ENCODE assay signal across 1 cellular context in the genomic region with DNA sequence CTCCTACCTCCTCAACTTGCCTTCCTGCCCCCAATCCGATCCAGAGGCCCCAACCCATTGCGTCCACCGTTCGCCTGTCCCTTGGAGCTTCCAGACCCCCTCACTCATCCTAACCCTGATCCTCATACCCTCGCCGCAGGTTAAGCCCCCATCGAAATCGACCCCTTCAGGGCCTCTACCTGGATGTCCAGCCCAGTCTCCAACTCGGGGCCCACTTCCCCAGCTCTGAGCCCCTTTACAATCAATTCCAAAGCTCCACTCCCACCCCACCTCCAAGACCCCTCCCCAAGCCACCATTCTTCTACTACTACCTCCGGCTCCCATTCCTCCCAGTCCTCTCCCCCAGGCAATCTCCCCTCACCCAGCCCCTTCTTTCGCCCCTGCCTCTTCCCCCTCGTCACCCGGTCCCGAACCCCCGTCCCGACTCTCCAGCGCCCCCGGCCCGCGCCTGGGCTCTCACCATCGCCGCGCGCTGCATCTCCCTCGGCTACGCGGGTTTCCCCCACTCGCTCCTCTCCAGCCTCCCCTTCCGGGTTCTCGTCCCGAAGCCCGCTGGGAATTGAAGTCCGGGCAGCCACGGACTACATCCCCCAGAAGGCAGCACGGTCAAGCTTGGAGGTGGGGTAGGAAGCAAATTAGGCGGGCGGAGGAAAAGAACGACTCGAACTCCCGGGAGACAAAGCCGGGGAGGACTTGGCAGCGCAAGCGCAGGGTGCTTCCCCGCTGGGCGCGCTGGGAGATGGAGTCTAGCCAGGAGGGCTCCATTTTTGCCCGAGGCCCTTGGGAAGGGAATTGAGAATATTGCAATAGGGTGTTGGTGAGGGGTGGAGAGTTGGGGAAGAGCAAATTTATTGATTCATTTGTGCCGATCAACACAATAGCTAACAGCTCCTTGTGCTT.
TF ChIP-seq lines count a peak whose summit lies in the region.

FBXO46 (minus strand) TSS at position 508 of the 900 bp plus-strand sequence. CDS start 17,401 bp downstream, outside the sequence.

TF ChIP-seq in HepG2, 621 proteins besides CTCF, POLR2A, EP300 and RAD21 (continued from another document and continues in another):
- TF ChIP-seq ZHX2 (IDR thresholded peaks at IDR 0.05; ENCODE audit: low read depth) (0 out of 2 replicates have a peak, but pooled peaks have one; percentile 30), ZHX2 (CRISPR knock-in tag; IDR thresholded peaks at IDR 0.05; ENCODE audit: borderline replicate concordance) (no peak), NFRKB (IDR thresholded peaks at IDR 0.05) (no peak), CBX5 (CRISPR knock-in tag; IDR thresholded peaks at IDR 0.05; ENCODE audit: borderline replicate concordance) (peak; percentile 53; the same call in 1 of the 2 replicates), TCF12 (IDR thresholded peaks at IDR 0.05) (no peak), TCF12 (CRISPR knock-in tag; IDR thresholded peaks at IDR 0.05) (no peak), TEAD2 (CRISPR knock-in tag; IDR thresholded peaks at IDR 0.05) (no peak), ISL2 (CRISPR knock-in tag; IDR thresholded peaks at IDR 0.05) (peak; percentile 39), UBTF (CRISPR knock-in tag; IDR thresholded peaks at IDR 0.05) (peak; percentile 60; the same call in 1 of the 2 replicates), ZNF329 (CRISPR knock-in tag; IDR thresholded peaks at IDR 0.05; ENCODE audit: low read depth) (no peak), NFYB (CRISPR knock-in tag; IDR thresholded peaks at IDR 0.05) (peak; percentile 47; the same call in 1 of the 2 replicates), ZNF501 (CRISPR knock-in tag; IDR thresholded peaks at IDR 0.05) (peak; percentile 81), ZNF234 (CRISPR knock-in tag; conservative IDR thresholded peaks at IDR 0.05) (no peak), GTF3A (CRISPR knock-in tag; conservative IDR thresholded peaks at IDR 0.05) (peak; percentile 76; the same call in 1 of the 2 replicates), ZFP37 (CRISPR knock-in tag; IDR thresholded peaks at IDR 0.05; ENCODE audit: borderline replicate concordance) (no peak), ZNF513 (CRISPR knock-in tag; conservative IDR thresholded peaks at IDR 0.05) (no peak), ZNF251 (CRISPR knock-in tag; IDR thresholded peaks at IDR 0.05) (no peak), ZNF562 (CRISPR knock-in tag; IDR thresholded peaks at IDR 0.05; ENCODE audit: borderline replicate concordance) (no peak), FOXP4 (CRISPR knock-in tag; IDR thresholded peaks at IDR 0.05) (no peak)
- TF ChIP-seq, protein P1, sequence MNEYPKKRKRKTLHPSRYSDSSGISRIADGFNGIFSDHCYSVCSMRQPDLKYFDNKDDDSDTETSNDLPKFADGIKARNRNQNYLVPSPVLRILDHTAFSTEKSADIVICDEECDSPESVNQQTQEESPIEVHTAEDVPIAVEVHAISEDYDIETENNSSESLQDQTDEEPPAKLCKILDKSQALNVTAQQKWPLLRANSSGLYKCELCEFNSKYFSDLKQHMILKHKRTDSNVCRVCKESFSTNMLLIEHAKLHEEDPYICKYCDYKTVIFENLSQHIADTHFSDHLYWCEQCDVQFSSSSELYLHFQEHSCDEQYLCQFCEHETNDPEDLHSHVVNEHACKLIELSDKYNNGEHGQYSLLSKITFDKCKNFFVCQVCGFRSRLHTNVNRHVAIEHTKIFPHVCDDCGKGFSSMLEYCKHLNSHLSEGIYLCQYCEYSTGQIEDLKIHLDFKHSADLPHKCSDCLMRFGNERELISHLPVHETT (CRISPR knock-in tag; conservative IDR thresholded peaks at IDR 0.05), result no peak
- TF ChIP-seq, protein P2, sequence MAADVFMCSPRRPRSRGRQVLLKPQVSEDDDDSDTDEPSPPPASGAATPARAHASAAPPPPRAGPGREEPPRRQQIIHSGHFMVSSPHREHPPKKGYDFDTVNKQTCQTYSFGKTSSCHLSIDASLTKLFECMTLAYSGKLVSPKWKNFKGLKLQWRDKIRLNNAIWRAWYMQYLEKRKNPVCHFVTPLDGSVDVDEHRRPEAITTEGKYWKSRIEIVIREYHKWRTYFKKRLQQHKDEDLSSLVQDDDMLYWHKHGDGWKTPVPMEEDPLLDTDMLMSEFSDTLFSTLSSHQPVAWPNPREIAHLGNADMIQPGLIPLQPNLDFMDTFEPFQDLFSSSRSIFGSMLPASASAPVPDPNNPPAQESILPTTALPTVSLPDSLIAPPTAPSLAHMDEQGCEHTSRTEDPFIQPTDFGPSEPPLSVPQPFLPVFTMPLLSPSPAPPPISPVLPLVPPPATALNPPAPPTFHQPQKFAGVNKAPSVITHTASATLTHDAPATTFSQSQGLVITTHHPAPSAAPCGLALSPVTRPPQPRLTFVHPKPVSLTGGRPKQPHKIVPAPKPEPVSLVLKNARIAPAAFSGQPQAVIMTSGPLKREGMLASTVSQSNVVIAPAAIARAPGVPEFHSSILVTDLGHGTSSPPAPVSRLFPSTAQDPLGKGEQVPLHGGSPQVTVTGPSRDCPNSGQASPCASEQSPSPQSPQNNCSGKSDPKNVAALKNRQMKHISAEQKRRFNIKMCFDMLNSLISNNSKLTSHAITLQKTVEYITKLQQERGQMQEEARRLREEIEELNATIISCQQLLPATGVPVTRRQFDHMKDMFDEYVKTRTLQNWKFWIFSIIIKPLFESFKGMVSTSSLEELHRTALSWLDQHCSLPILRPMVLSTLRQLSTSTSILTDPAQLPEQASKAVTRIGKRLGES (CRISPR knock-in tag; IDR thresholded peaks at IDR 0.05; ENCODE audit: borderline replicate concordance), result no peak
- TF ChIP-seq, protein P3, sequence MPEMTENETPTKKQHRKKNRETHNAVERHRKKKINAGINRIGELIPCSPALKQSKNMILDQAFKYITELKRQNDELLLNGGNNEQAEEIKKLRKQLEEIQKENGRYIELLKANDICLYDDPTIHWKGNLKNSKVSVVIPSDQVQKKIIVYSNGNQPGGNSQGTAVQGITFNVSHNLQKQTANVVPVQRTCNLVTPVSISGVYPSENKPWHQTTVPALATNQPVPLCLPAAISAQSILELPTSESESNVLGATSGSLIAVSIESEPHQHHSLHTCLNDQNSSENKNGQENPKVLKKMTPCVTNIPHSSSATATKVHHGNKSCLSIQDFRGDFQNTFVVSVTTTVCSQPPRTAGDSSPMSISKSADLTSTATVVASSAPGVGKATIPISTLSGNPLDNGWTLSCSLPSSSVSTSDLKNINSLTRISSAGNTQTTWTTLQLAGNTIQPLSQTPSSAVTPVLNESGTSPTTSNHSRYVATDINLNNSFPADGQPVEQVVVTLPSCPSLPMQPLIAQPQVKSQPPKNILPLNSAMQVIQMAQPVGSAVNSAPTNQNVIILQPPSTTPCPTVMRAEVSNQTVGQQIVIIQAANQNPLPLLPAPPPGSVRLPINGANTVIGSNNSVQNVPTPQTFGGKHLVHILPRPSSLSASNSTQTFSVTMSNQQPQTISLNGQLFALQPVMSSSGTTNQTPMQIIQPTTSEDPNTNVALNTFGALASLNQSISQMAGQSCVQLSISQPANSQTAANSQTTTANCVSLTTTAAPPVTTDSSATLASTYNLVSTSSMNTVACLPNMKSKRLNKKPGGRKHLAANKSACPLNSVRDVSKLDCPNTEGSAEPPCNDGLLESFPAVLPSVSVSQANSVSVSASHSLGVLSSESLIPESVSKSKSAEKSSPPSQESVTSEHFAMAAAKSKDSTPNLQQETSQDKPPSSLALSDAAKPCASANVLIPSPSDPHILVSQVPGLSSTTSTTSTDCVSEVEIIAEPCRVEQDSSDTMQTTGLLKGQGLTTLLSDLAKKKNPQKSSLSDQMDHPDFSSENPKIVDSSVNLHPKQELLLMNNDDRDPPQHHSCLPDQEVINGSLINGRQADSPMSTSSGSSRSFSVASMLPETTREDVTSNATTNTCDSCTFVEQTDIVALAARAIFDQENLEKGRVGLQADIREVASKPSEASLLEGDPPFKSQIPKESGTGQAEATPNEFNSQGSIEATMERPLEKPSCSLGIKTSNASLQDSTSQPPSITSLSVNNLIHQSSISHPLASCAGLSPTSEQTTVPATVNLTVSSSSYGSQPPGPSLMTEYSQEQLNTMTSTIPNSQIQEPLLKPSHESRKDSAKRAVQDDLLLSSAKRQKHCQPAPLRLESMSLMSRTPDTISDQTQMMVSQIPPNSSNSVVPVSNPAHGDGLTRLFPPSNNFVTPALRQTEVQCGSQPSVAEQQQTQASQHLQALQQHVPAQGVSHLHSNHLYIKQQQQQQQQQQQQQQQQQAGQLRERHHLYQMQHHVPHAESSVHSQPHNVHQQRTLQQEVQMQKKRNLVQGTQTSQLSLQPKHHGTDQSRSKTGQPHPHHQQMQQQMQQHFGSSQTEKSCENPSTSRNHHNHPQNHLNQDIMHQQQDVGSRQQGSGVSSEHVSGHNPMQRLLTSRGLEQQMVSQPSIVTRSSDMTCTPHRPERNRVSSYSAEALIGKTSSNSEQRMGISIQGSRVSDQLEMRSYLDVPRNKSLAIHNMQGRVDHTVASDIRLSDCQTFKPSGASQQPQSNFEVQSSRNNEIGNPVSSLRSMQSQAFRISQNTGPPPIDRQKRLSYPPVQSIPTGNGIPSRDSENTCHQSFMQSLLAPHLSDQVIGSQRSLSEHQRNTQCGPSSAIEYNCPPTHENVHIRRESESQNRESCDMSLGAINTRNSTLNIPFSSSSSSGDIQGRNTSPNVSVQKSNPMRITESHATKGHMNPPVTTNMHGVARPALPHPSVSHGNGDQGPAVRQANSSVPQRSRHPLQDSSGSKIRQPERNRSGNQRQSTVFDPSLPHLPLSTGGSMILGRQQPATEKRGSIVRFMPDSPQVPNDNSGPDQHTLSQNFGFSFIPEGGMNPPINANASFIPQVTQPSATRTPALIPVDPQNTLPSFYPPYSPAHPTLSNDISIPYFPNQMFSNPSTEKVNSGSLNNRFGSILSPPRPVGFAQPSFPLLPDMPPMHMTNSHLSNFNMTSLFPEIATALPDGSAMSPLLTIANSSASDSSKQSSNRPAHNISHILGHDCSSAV (CRISPR knock-in tag; IDR thresholded peaks at IDR 0.05; ENCODE audit: borderline replicate concordance), result no peak
